In the genomic region with DNA sequence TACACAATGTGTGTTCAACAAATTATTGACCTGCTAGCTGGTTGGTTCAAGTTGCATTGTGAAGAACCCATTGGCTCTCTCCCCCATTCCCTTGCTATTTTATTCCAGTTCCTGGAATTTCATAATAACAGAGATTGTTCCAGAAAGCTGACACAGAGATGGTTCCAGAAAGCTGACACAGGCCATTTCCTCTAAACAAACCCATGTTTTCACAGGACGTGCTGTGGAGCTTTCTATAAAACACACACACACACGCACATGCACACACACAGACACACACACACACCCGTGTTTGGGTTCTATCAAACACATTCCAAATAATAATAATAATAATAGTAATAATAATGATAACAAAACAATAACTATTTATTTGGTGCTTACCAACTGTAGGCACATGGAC, we compare ENCODE assay signal across 29 cellular contexts.
"Had no signal": no experiment of that assay in that cellular context is flagged by ENCODE, and none has a peak within 500 bp of the region (broad histone marks: within the 10 kb centered on the region; RNA-seq: fewer than 3 reads in every experiment).

No MANE protein-coding gene starts in this region.

- H3K27ac ChIP-seq: body of pancreas, brain microvascular endothelial cell, VCaP had no signal

- H3K4me3 ChIP-seq: body of pancreas, breast epithelium had no signal

- ATAC-seq: activated CD8-positive, alpha-beta T cell treated with anti-CD3 and anti-CD28 coated beads for 36 hours; activated naive CD8-positive, alpha-beta T cell treated with anti-CD3 and anti-CD28 coated beads, Interleukin-2, amount 50 U/mL, for 24 hours; activated T-cell treated with anti-CD3 and anti-CD28 coated beads, Interleukin-2, amount 50 U/mL, for 4 hours; activated T-cell treated with anti-CD3 and anti-CD28 coated beads, Interleukin-2, amount 50 U/mL, for 72 hours; activated T-helper 17 cell treated with anti-CD3 and anti-CD28 coated beads, Interleukin-2, amount 50 U/mL, for 72 hours; body of pancreas had no signal

- H3K4me1 ChIP-seq: body of pancreas, breast epithelium had no signal

- DNase-seq: activated B cell treated with CpG ODN at 0.5 μM for 24 hours; activated CD4-positive, alpha-beta memory T cell treated with anti-CD3 and anti-CD28 coated beads for 36 hours; activated CD4-positive, alpha-beta T cell treated with anti-CD3 and anti-CD28 coated beads for 4 hours; activated CD4-positive, alpha-beta T cell treated with anti-CD3 and anti-CD28 coated beads, Interleukin-2, amount 10 ng/mL, durations not matched to agents 24 days and 14 days; activated CD4-positive, alpha-beta T cell treated with anti-CD3 and anti-CD28 coated beads, Interleukin-2, amount 50 U/mL, for 1 hour; activated CD4-positive, alpha-beta T cell treated with anti-CD3 and anti-CD28 coated beads, Interleukin-2, amount 50 U/mL, for 4 hours; activated CD4-positive, CD25-positive, alpha-beta regulatory T cell treated with anti-CD3 and anti-CD28 coated beads, Interleukin-2, amount 50 U/mL, for 72 hours; activated CD8-positive, alpha-beta memory T cell treated with anti-CD3 and anti-CD28 coated beads, Interleukin-2, amount 50 U/mL, for 4 hours; activated CD8-positive, alpha-beta T cell treated with anti-CD3 and anti-CD28 coated beads for 36 hours; activated effector memory CD4-positive, alpha-beta T cell treated with anti-CD3 and anti-CD28 coated beads, Interleukin-2, amount 50 U/mL, for 16 hours; activated naive CD4-positive, alpha-beta T cell treated with anti-CD3 and anti-CD28 coated beads, Interleukin-2, amount 10 ng/mL, durations not matched to agents 7 days and 5 days; activated naive CD4-positive, alpha-beta T cell treated with Interleukin-2 at 50 U/mL for 16 hours; activated naive CD8-positive, alpha-beta T cell treated with anti-CD3 and anti-CD28 coated beads, Interleukin-2, amount 10 ng/mL, durations not matched to agents 7 days and 5 days; activated naive CD8-positive, alpha-beta T cell treated with anti-CD3 and anti-CD28 coated beads, Interleukin-2, amount 50 U/mL, for 24 hours; activated T-cell treated with anti-CD3 and anti-CD28 coated beads for 4 hours; activated T-cell treated with anti-CD3 and anti-CD28 coated beads, Interleukin-2, amount 50 U/mL, for 1 hour; activated T-cell treated with anti-CD3 and anti-CD28 coated beads, Interleukin-2, amount 50 U/mL, for 4 hours; activated T-cell treated with anti-CD3 and anti-CD28 coated beads, Interleukin-2, amount 50 U/mL, for 72 hours; amygdala; anterior cingulate cortex; body of pancreas; brain microvascular endothelial cell; central memory CD4-positive, alpha-beta T cell; T-helper 1 cell; T-helper 2 cell; T-helper 9 cell had no signal

- H3K36me3 ChIP-seq: brain microvascular endothelial cell, breast epithelium had no signal

- H3K27me3 ChIP-seq: body of pancreas, brain microvascular endothelial cell, breast epithelium had no signal

- H3K9me3 ChIP-seq: body of pancreas, breast epithelium had no signal
